Comparison of ENCODE assay signal across 13 cellular contexts in genomic region chr4:173242466-173243250, GRCh38.
DNase-seq lines count a peak whose midpoint lies in the region; ATAC-seq and TF ChIP-seq lines count a peak whose summit lies in the region.
"Had no signal": no experiment of that assay in that cellular context is flagged by ENCODE, and none has a peak within 500 bp of the region (broad histone marks: within the 10 kb centered on the region; RNA-seq: fewer than 3 reads in every experiment).

No MANE protein-coding gene starts in this region.

- H3K27me3 ChIP-seq in DND-41 (ENCODE audit: insufficient read depth, low read length, poor library complexity) = no peaks in the 10 kb centered on the region
- no peaks in the 10 kb centered on the region for H3K27me3 ChIP-seq in brain microvascular endothelial cell (replicated peaks)
- H3K27me3 ChIP-seq: dorsolateral prefrontal cortex had no signal

- peak; percentile 97 for ATAC-seq in DND-41 (ENCODE audit: insufficient read depth, low read depth)
- no peak for ATAC-seq in Right ventricle myocardium inferior
- no peak for ATAC-seq in GM18867 (IDR thresholded peaks at IDR 0.05; ENCODE audit: unreplicated experiment)
- no peak for ATAC-seq in GM21360 (IDR thresholded peaks at IDR 0.05; ENCODE audit: unreplicated experiment)
- ATAC-seq: activated CD4-positive, CD25-positive, alpha-beta regulatory T cell treated with anti-CD3 and anti-CD28 coated beads, Interleukin-2, amount 50 U/mL, for 24 hours had no signal

- H3K27ac ChIP-seq in DND-41 (ENCODE audit: low read length) (peak overlapping the region; percentile 76), brain microvascular endothelial cell (peak overlapping the region; percentile 61)
- H3K27ac ChIP-seq: prostate gland had no signal

- peaks cover 99% of the 10 kb centered on the region for H3K79me2 ChIP-seq in DND-41 (ENCODE audit: insufficient read depth, low read length)

- in situ Hi-C loops in brain microvascular endothelial cell (cut with HindIII; ENCODE audit: low pct_ligation_motif_present, low sequenced_read_pairs) = no loop called here
- in situ Hi-C loops in GM13977 (cut with MboI; ENCODE audit: low pct_unique_long_range_greater_than_20kb, low sequenced_read_pairs, unreplicated experiment) = no loop called here

- no peak overlapping the region for H2AFZ ChIP-seq in DND-41 (ENCODE audit: low read depth, low read length)

- DNase-seq in DND-41 (peak; percentile 86), M059J (ENCODE audit: low read depth) (peak; percentile 3), brain microvascular endothelial cell (no peak), myocyte (ENCODE audit: low read depth) (peak; percentile 56), Right ventricle myocardium inferior (ENCODE audit: missing footprints) (no peak), GM13977 (ENCODE audit: low spot score) (no peak)
- DNase-seq: activated T-cell treated with anti-CD3 and anti-CD28 coated beads, Interleukin-2, amount 50 U/mL, for 24 hours; immature natural killer cell had no signal

- peak overlapping the region in 1 of 2 experiments; percentile 10; a peak in 2 of 4 replicates for H3K4me3 ChIP-seq in DND-41 (ENCODE audit: low read depth in 1 of 2, low read length in 2 of 2)
- no peak overlapping the region for H3K4me3 ChIP-seq in brain microvascular endothelial cell (ENCODE audit: low read depth, low read length)
- H3K4me3 ChIP-seq: dorsolateral prefrontal cortex, prostate gland had no signal

- intact Hi-C loops in Right ventricle myocardium inferior (cut with DNase I) = no loop called here

- peaks cover 9% of the 10 kb centered on the region for H4K20me1 ChIP-seq in DND-41 (ENCODE audit: insufficient read depth, low read length)

- H3K4me2 ChIP-seq in DND-41 (ENCODE audit: insufficient read depth, low read length) = peak overlapping the region; percentile 51

- H3K9ac ChIP-seq in DND-41 (ENCODE audit: low read depth, low read length) = peak overlapping the region; percentile 28

- peaks cover 85% of the 10 kb centered on the region for H3K4me1 ChIP-seq in DND-41 (ENCODE audit: insufficient read depth, low read length)
- H3K4me1 ChIP-seq: prostate gland had no signal

- TF ChIP-seq CTCF in DND-41 (IDR thresholded peaks at IDR 0.05; ENCODE audit: borderline replicate concordance, extremely low read depth, low read length, poor library complexity, severe bottlenecking) (no peak), brain microvascular endothelial cell (IDR thresholded peaks at IDR 0.05; ENCODE audit: low read depth, low read length, missing control alignments) (no peak), GM13977 (IDR thresholded peaks at IDR 0.05; ENCODE audit: extremely low read depth, insufficient read depth, missing control alignments) (no peak)

- no peaks in the 10 kb centered on the region for H3K9me3 ChIP-seq in DND-41 (ENCODE audit: insufficient read depth, low read length, severe bottlenecking)
- H3K9me3 ChIP-seq: prostate gland had no signal

- H3K36me3 ChIP-seq in DND-41 (ENCODE audit: insufficient read depth, low read length) (peaks cover under 1% of the 10 kb centered on the region), brain microvascular endothelial cell (replicated peaks) (no peaks in the 10 kb centered on the region)
- H3K36me3 ChIP-seq: prostate gland had no signal

Comparison
In these comparisons a context has a peak if more than half of its experiments do, and no peak if none do; other contexts are left out.
1. DNase-seq: peak in DND-41 (single experiment), M059J (single experiment) and myocyte (single experiment); none in brain microvascular endothelial cell (single experiment), Right ventricle myocardium inferior (single experiment) and GM13977 (single experiment).